In genomic region chr2:207523005-207523404, GRCh38 we compare ENCODE assay signal across 31 cellular contexts.
"Had no signal": no experiment of that assay in that cellular context is flagged by ENCODE, and none has a peak within 500 bp of the region (broad histone marks: within the 10 kb centered on the region; RNA-seq: fewer than 3 reads in every experiment).

No MANE protein-coding gene starts in this region.

- H3K36me3 ChIP-seq: adrenal gland, breast epithelium, cardiac muscle cell, colonic mucosa, esophagus squamous epithelium, gastroesophageal sphincter had no signal

- H3K9me3 ChIP-seq: adrenal gland, breast epithelium, colonic mucosa, esophagus squamous epithelium, gastroesophageal sphincter had no signal

- H3K4me3 ChIP-seq: adrenal gland, breast epithelium, cardiac muscle cell, colonic mucosa, esophagus squamous epithelium, gastroesophageal sphincter had no signal

- H3K4me1 ChIP-seq: adrenal gland, breast epithelium, colonic mucosa had no signal

- ATAC-seq: activated CD4-positive, alpha-beta T cell treated with anti-CD3 and anti-CD28 coated beads for 36 hours; activated CD8-positive, alpha-beta memory T cell treated with anti-CD3 and anti-CD28 coated beads, Interleukin-2, amount 10 ng/mL, durations not matched to agents 7 days and 5 days; activated CD8-positive, alpha-beta T cell treated with anti-CD3 and anti-CD28 coated beads, Interleukin-2, amount 10 ng/mL, durations not matched to agents 7 days and 5 days; activated naive CD8-positive, alpha-beta T cell treated with anti-CD3 and anti-CD28 coated beads, Interleukin-2, amount 50 U/mL, for 24 hours; gastroesophageal sphincter had no signal

- DNase-seq: activated CD4-positive, alpha-beta memory T cell treated with anti-CD3 and anti-CD28 coated beads for 36 hours; activated CD4-positive, alpha-beta T cell treated with anti-CD3 and anti-CD28 coated beads for 36 hours; activated CD4-positive, alpha-beta T cell treated with anti-CD3 and anti-CD28 coated beads, Interleukin-2, amount 10 ng/mL, durations not matched to agents 24 days and 14 days; activated CD4-positive, CD25-positive, alpha-beta regulatory T cell; activated CD4-positive, CD25-positive, alpha-beta regulatory T cell treated with anti-CD3 and anti-CD28 coated beads, Interleukin-2, amount 50 U/mL, for 72 hours; activated CD8-positive, alpha-beta memory T cell treated with anti-CD3 and anti-CD28 coated beads, Interleukin-2, amount 10 ng/mL, durations not matched to agents 7 days and 5 days; activated CD8-positive, alpha-beta memory T cell treated with anti-CD3 and anti-CD28 coated beads, Interleukin-2, amount 50 U/mL, for 4 hours; activated CD8-positive, alpha-beta T cell treated with anti-CD3 and anti-CD28 coated beads, Interleukin-2, amount 10 ng/mL, durations not matched to agents 7 days and 5 days; activated effector memory CD4-positive, alpha-beta T cell treated with anti-CD3 and anti-CD28 coated beads, Interleukin-2, amount 50 U/mL, for 16 hours; activated naive CD4-positive, alpha-beta T cell treated with anti-CD3 and anti-CD28 coated beads for 36 hours; activated naive CD8-positive, alpha-beta T cell treated with anti-CD3 and anti-CD28 coated beads for 36 hours; activated naive CD8-positive, alpha-beta T cell treated with anti-CD3 and anti-CD28 coated beads, Interleukin-2, amount 50 U/mL, for 24 hours; activated T-cell treated with anti-CD3 and anti-CD28 coated beads, Interleukin-2, amount 50 U/mL, for 1 hour; activated T-cell treated with anti-CD3 and anti-CD28 coated beads, Interleukin-2, amount 50 U/mL, for 48 hours; adrenal gland; amygdala; aorta; central memory CD4-positive, alpha-beta T cell; cerebellar nuclear complex; colonic mucosa; effector CD8-positive, alpha-beta T cell; esophagus squamous epithelium; foreskin melanocyte; head of caudate nucleus; T-helper 2 cell had no signal

- H3K27ac ChIP-seq: adrenal gland, breast epithelium, cardiac muscle cell, colonic mucosa, epithelial cell of prostate, esophagus squamous epithelium, gastroesophageal sphincter had no signal

- FAIRE-seq: endometrium, endothelial cell of umbilical vein had no signal

- H3K27me3 ChIP-seq: adrenal gland, breast epithelium, cardiac muscle cell, colonic mucosa, esophagus squamous epithelium, gastroesophageal sphincter had no signal
